Comparison of ENCODE assay signal across 36 cellular contexts in genomic region chr2:189538402-189538801, GRCh38. TPM values are rescaled to one million over a fixed set of nuclear protein-coding genes. Genes with fewer than 3 reads are reported as not detected.
"Had no signal": no experiment of that assay in that cellular context is flagged by ENCODE, and none has a peak within 500 bp of the region (broad histone marks: within the 10 kb centered on the region; RNA-seq: fewer than 3 reads in every experiment).

No MANE protein-coding gene starts in this region.

- DNase-seq: Karpas-422, Kasumi-1, MG63, MM.1S, MV-4-11, NCI-H1048, NCI-H1092, NCI-H1105, NCI-H1105 treated with DMSO at 0.1 percent for 48 hours, NCI-H1417, NCI-H1417 treated with DMSO at 0.1 percent for 48 hours, NCI-H1436, NCI-H1436 treated with DMSO at 0.1 percent for 48 hours, NCI-H146, NCI-H1694, NCI-H1694 treated with DMSO at 0.1 percent for 48 hours, NCI-H187, NCI-H187 treated with DMSO at 0.1 percent for 48 hours, NCI-H1930, NCI-H2029, NCI-H2029 treated with DMSO at 0.1 percent for 48 hours, NCI-H2081, NCI-H2081 treated with DMSO at 0.1 percent for 48 hours, NCI-H2107, NCI-H2171, NCI-H2171 treated with DMSO at 0.1 percent for 48 hours, NCI-H2227 treated with DMSO at 0.1 percent for 48 hours, NCI-H226, NCI-H345, NCI-H446, NCI-H446 treated with DMSO at 0.1 percent for 48 hours, NCI-H510A, NCI-H510A treated with DMSO at 0.1 percent for 48 hours, NCI-H524 had no signal

- H3K27me3 ChIP-seq: MG63 had no signal

- H3K27ac ChIP-seq: KMS-11 had no signal

- H3K9me3 ChIP-seq: MG63 had no signal

- H3K36me3 ChIP-seq: MG63 had no signal

- H3K9ac ChIP-seq: KMS-11 had no signal

- H3K4me2 ChIP-seq: KMS-11 had no signal

- H3K4me3 ChIP-seq: MG63 had no signal

RNA-seq across cellular contexts. Expression of gene SLC40A1, which starts 42.2 kb away (rescaled TPM):
- total RNA-seq: MCF 10A had no signal
